ENCODE assay signal across 23 cellular contexts in the genomic region with DNA sequence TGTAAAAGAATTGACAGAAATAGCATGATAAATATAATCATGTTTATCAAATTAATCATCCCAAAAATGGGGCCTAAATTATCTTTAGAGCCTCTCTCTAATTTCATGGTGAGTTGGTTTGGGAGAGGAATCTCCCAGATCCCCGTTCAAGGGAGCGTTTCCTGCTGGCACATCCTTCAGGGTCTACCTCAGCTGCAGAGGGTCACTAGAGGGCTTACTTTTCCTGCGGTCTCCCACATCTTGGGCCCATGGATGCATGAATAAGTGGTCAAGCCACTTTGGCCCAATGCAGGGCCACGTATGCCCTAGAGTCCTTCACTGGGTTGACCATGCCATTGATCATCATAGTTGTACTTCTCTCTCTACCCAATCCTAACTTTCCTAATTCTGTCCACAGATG.
"Had no signal": no experiment of that assay in that cellular context is flagged by ENCODE, and none has a peak within 500 bp of the region (broad histone marks: within the 10 kb centered on the region; RNA-seq: fewer than 3 reads in every experiment).

No MANE protein-coding gene starts in this region.

- H3K9ac ChIP-seq: parathyroid adenoma had no signal

- H3K27ac ChIP-seq: adrenal gland, ascending aorta, brain microvascular endothelial cell, dorsolateral prefrontal cortex, esophagus squamous epithelium, gastrocnemius medialis, parathyroid adenoma, upper lobe of left lung, VCaP had no signal

- H3K4me3 Mint-ChIP-seq: activated naive CD8-positive, alpha-beta T cell; central memory CD8-positive, alpha-beta T cell; effector memory CD8-positive, alpha-beta T cell; memory B cell; T-cell; T-helper 2 cell treated with Interferon-gamma antibody and Interleukin-4, amounts not matched to agents 5 μg/mL and 100 μg/mL, for 36 hours had no signal

- H3K36me3 Mint-ChIP-seq: activated naive CD8-positive, alpha-beta T cell; T-cell had no signal

- H3K27me3 Mint-ChIP-seq: activated naive CD8-positive, alpha-beta T cell; memory B cell; T-cell had no signal

- ATAC-seq: effector memory CD8-positive, alpha-beta T cell; mucosa of descending colon; right cardiac atrium; stimulated activated naive CD8-positive, alpha-beta T cell treated with anti-CD3 and anti-CD28 coated beads, Interleukin-15, Interleukin-2, amounts not matched to agents 100 U/mL and 50 U/mL, for 24 hours; T-cell had no signal

- H3K9me3 Mint-ChIP-seq: central memory CD8-positive, alpha-beta T cell; effector memory CD8-positive, alpha-beta T cell had no signal

- DNase-seq: activated CD4-positive, CD25-positive, alpha-beta regulatory T cell treated with anti-CD3 and anti-CD28 coated beads, Interleukin-2, amount 50 U/mL, for 72 hours; activated gamma-delta T cell treated with Interleukin-2 at 50 U/mL for 16 hours; activated T-cell treated with anti-CD3 and anti-CD28 coated beads, Interleukin-2, amount 50 U/mL, for 1 hour; adrenal gland; brain microvascular endothelial cell; dorsolateral prefrontal cortex; effector memory CD8-positive, alpha-beta T cell; esophagus squamous epithelium; gastrocnemius medialis; mucosa of descending colon; nucleus accumbens; right cardiac atrium; stimulated activated CD4-positive, alpha-beta T cell treated with anti-CD3 and anti-CD28 coated beads, Interleukin-4, amount 100 ng/mL, for 4 hours; stimulated activated naive CD8-positive, alpha-beta T cell treated with anti-CD3 and anti-CD28 coated beads, Interleukin-15, Interleukin-2, amounts not matched to agents 100 U/mL and 50 U/mL, for 24 hours; T-cell; upper lobe of left lung had no signal

- H2AFZ ChIP-seq: parathyroid adenoma had no signal

- H3K27ac Mint-ChIP-seq: activated naive CD8-positive, alpha-beta T cell; effector memory CD8-positive, alpha-beta T cell; memory B cell; T-cell; T-helper 2 cell treated with Interferon-gamma antibody and Interleukin-4, amounts not matched to agents 5 μg/mL and 100 μg/mL, for 36 hours had no signal

- H3K9me3 ChIP-seq: adrenal gland, esophagus squamous epithelium, gastrocnemius medialis, mucosa of descending colon, upper lobe of left lung had no signal

- H3K4me3 ChIP-seq: adrenal gland, ascending aorta, esophagus squamous epithelium, gastrocnemius medialis, mucosa of descending colon, upper lobe of left lung had no signal

- H3K27me3 ChIP-seq: adrenal gland, ascending aorta, brain microvascular endothelial cell, dorsolateral prefrontal cortex, esophagus squamous epithelium, gastrocnemius medialis, upper lobe of left lung had no signal

- H3K4me1 Mint-ChIP-seq: memory B cell had no signal

- H3K36me3 ChIP-seq: adrenal gland, ascending aorta, brain microvascular endothelial cell, esophagus squamous epithelium, gastrocnemius medialis, upper lobe of left lung had no signal

- H3K79me2 ChIP-seq: parathyroid adenoma had no signal

- H3K4me1 ChIP-seq: adrenal gland, esophagus squamous epithelium, parathyroid adenoma had no signal
